In the genomic region with DNA sequence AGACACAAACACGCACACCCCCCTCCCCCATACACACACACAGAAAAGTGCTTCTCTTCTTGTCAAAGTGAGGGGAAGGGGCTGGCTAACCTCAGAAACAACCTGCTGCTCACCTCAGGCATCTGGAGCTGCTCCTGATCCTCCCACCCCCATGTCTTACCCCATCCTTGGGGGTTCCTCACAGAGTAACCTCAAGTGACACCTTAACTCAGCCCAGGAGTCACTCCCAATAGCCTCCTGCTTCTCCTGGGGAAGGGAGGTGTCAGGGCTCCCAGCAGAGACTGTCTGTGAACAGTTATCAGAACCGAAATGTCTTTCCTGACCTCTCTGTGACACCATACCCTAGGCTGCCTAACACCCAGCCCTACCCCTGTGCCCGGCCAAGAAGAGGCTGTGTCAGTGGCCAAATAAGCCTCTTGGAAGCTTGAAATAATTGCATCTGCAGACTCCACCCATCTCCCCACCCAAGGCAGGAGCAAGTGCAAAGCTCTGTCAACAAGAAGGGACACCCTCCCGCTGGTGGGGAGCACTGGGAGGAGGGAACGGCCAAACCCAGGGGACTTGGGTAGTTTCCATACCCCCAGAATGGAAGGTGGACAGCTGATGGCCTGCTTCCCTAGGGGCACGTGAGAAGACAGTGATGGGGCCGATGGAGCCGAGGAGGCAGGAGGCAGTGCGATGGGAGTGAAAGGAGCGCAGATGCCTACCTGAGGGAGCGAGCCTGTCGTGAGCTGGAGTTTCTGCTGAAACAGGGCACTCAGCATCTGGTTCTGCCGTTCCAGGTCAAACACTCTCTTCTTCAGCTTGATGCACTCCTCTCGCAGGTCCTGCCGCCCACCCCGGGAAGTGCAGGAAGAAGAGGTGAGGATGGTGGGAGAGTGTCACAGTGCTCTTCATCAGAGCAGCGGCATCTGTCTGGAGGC, we compare ENCODE assay signal across 13 cellular contexts. TPM values are rescaled to one million over a fixed set of nuclear protein-coding genes. Genes with fewer than 3 reads are reported as not detected.
A peak's percentile ranks its signal among the peaks of the same experiment; 100 is the strongest.
DNase-seq lines count a peak whose midpoint lies in the region; ATAC-seq and TF ChIP-seq lines count a peak whose summit lies in the region.
"Had no signal": no experiment of that assay in that cellular context is flagged by ENCODE, and none has a peak within 500 bp of the region (broad histone marks: within the 10 kb centered on the region; RNA-seq: fewer than 3 reads in every experiment).

No MANE protein-coding gene starts in this region.

- H3K9me3 Mint-ChIP-seq in chondrocyte (ENCODE audit: low read depth), result no peaks in the 10 kb centered on the region

- TF ChIP-seq CTCF in HEK293 (tag by site-specific recombination; IDR thresholded peaks at IDR 0.05) (no peak), chondrocyte (IDR thresholded peaks at IDR 0.05) (no peak), right atrium auricular region (IDR thresholded peaks at IDR 0.05) (no peak), psoas muscle (IDR thresholded peaks at IDR 0.05) (no peak)

- no peaks in the 10 kb centered on the region for H3K4me1 Mint-ChIP-seq in chondrocyte (ENCODE audit: low read depth)

- H3K27ac ChIP-seq in HEK293 (ENCODE audit: extremely low read depth, low read depth, low read length) (peak overlapping the region; percentile 22; the same call in 1 of the 2 replicates), right atrium auricular region (peak overlapping the region; percentile 56 to 60), psoas muscle (peak overlapping the region; percentile 85)
- H3K27ac ChIP-seq: C4-2B, GM23248 had no signal

- CTCF ChIA-PET in HEK293 (lab: Yijun Ruan, JAX), result interaction anchor here (0.5 to 0.7 kb wide), 3 partner anchors 19 to 180 kb away, joined by 3 read pairs; no protein-coding TSS in a partner anchor

- DNase-seq in chondrocyte (ENCODE audit: low spot score) (peak; percentile 70), right atrium auricular region (ENCODE audit: low spot score) (no peak), psoas muscle (peak in 1 of 2 donors; percentile 55), mucosa of gallbladder (ENCODE audit: low spot score) (no peak), GOT3 (lab: John Stamatoyannopoulos, UW) (no peak), DMS79 (lab: John Stamatoyannopoulos, UW) (no peak)
- DNase-seq: GM23248, NCI-H1417 treated with DMSO at 0.1 percent for 48 hours, NCI-H2029 treated with DMSO at 0.1 percent for 48 hours, NCI-H524 had no signal

- no peak overlapping the region for H3K4me3 Mint-ChIP-seq in chondrocyte (ENCODE audit: unreplicated experiment)

- H3K9me3 ChIP-seq in HEK293 (ENCODE audit: control insufficient read depth, insufficient read depth, low read depth, low read length), result no peaks in the 10 kb centered on the region
- no peaks in the 10 kb centered on the region for H3K9me3 ChIP-seq in right atrium auricular region
- H3K9me3 ChIP-seq in psoas muscle, result no peaks in the 10 kb centered on the region

- peaks cover 27% of the 10 kb centered on the region for H3K36me3 Mint-ChIP-seq in chondrocyte (ENCODE audit: low read depth)

- POLR2A ChIA-PET in HEK293 (lab: Yijun Ruan, JAX), result no interaction called here

- H3K27me3 ChIP-seq in right atrium auricular region (no peaks in the 10 kb centered on the region), psoas muscle (ENCODE audit: insufficient read depth in 3 of 3, low read length in 2 of 3) (no peaks in the 10 kb centered on the region)

- H3K27ac Mint-ChIP-seq in chondrocyte (ENCODE audit: unreplicated experiment), result no peak overlapping the region

- intact Hi-C loops in psoas muscle (cut with DNase I), result no loop called here

- peak; percentile 10 to 76 (median 72) for ATAC-seq in psoas muscle
- no peak for ATAC-seq in GM18861 (IDR thresholded peaks at IDR 0.05; ENCODE audit: unreplicated experiment)

- no peaks in the 10 kb centered on the region for H3K27me3 Mint-ChIP-seq in chondrocyte (ENCODE audit: low read depth)

- H3K4me1 ChIP-seq in HEK293 (ENCODE audit: control insufficient read depth, insufficient read depth, low read length) (no peaks in the 10 kb centered on the region), right atrium auricular region (peaks cover 0 to 25% of the 10 kb centered on the region in 2 donors), psoas muscle (peaks cover 14% of the 10 kb centered on the region)

- H3K36me3 ChIP-seq in HEK293 (ENCODE audit: control insufficient read depth in 2 of 2, insufficient read depth in 1 of 2, low read length in 2 of 2) (peaks cover 0 to 93% of the 10 kb centered on the region in 2 experiments; a peak in 2 of 3 replicates), right atrium auricular region (peaks cover 81% of the 10 kb centered on the region), psoas muscle (ENCODE audit: insufficient read depth in 1 of 2, low read depth in 1 of 2) (peaks cover 3 to 84% of the 10 kb centered on the region in 2 donors)

- 54 to 73% (median 59%) methylated on average over 17 of the region's 17 CpGs for WGBS in psoas muscle, 3 donors

- H3K4me3 ChIP-seq in HEK293 (ENCODE audit: low read depth, low read length) (no peak overlapping the region), right atrium auricular region (no peak overlapping the region), psoas muscle (peak overlapping the region; percentile 22)
- H3K4me3 ChIP-seq: GM23248 had no signal

TF ChIP-seq in HEK293, 187 proteins besides CTCF, POLR2A, EP300 and RAD21 (continues in another document):
- TF ChIP-seq ZNF311 (tag by site-specific recombination; IDR thresholded peaks at IDR 0.05; ENCODE audit: borderline replicate concordance) (no peak), PRDM1 (tag by site-specific recombination; IDR thresholded peaks at IDR 0.05) (no peak), TCF7L2 (IDR thresholded peaks at IDR 0.05; ENCODE audit: borderline replicate concordance, low read depth, low read length) (no peak), TRIM28 (IDR thresholded peaks at IDR 0.05; ENCODE audit: borderline replicate concordance, low read length) (no peak), ZNF16 (tag by site-specific recombination; IDR thresholded peaks at IDR 0.05; ENCODE audit: low read depth) (no peak), ZNF121 (tag by site-specific recombination; IDR thresholded peaks at IDR 0.05) (no peak), KLF1 (tag by site-specific recombination; IDR thresholded peaks at IDR 0.05) (peak; percentile 76), ZNF248 (tag by site-specific recombination; IDR thresholded peaks at IDR 0.05) (no peak), ZNF600 (tag by site-specific recombination; IDR thresholded peaks at IDR 0.05) (no peak), ZNF133 (tag by site-specific recombination; IDR thresholded peaks at IDR 0.05) (no peak), BCL11A (tag by site-specific recombination; IDR thresholded peaks at IDR 0.05; ENCODE audit: low read depth) (no peak), ZNF610 (tag by site-specific recombination; IDR thresholded peaks at IDR 0.05; ENCODE audit: borderline replicate concordance) (no peak), ZNF501 (tag by site-specific recombination; IDR thresholded peaks at IDR 0.05) (no peak), RBAK (tag by site-specific recombination; IDR thresholded peaks at IDR 0.05) (no peak)
- TF ChIP-seq, protein P1, sequence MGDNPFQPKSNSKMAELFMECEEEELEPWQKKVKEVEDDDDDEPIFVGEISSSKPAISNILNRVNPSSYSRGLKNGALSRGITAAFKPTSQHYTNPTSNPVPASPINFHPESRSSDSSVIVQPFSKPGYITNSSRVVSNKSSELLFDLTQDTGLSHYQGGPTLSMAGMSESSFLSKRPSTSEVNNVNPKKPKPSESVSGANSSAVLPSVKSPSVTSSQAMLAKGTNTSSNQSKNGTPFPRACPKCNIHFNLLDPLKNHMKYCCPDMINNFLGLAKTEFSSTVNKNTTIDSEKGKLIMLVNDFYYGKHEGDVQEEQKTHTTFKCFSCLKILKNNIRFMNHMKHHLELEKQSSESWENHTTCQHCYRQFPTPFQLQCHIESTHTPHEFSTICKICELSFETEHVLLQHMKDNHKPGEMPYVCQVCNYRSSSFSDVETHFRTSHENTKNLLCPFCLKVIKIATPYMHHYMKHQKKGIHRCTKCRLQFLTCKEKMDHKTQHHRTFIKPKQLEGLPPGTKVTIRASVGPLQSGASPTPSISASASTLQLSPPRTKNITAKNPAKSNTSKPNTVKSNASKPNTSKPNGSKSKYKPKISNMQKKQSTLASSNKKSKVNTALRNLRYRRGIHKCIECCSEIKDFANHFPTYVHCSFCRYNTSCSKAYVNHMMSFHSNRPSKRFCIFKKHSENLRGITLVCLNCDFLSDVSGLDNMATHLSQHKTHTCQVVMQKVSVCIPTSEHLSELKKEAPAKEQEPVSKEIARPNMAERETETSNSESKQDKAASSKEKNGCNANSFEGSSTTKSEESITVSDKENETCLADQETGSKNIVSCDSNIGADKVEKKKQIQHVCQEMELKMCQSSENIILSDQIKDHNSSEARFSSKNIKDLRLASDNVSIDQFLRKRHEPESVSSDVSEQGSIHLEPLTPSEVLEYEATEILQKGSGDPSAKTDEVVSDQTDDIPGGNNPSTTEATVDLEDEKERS (tag by site-specific recombination; IDR thresholded peaks at IDR 0.05), result no peak
- TF ChIP-seq, protein P2, sequence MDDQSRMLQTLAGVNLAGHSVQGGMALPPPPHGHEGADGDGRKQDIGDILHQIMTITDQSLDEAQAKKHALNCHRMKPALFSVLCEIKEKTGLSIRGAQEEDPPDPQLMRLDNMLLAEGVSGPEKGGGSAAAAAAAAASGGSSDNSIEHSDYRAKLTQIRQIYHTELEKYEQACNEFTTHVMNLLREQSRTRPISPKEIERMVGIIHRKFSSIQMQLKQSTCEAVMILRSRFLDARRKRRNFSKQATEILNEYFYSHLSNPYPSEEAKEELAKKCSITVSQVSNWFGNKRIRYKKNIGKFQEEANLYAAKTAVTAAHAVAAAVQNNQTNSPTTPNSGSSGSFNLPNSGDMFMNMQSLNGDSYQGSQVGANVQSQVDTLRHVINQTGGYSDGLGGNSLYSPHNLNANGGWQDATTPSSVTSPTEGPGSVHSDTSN (CRISPR knock-in tag; IDR thresholded peaks at IDR 0.05), result no peak

RNA-seq across cellular contexts. Expression of gene NCKAP5L, which starts 26.8 kb away (rescaled TPM):
- total RNA-seq in chondrocyte (36.3 to 47.6 TPM (median 46.0 TPM) in 3 replicates), right atrium auricular region (10 to 100 TPM; 18.6 to 18.7 TPM), psoas muscle (10 to 100 TPM; 11.7 to 16.5 (median 12.8) TPM), mucosa of gallbladder (22.0 TPM)
- 1 to 10 TPM; 6.8 to 7.8 (median 7.1) TPM for polyA plus RNA-seq in psoas muscle

RNA-seq across cellular contexts. Expression of gene BCDIN3D, which starts 41.5 kb away (rescaled TPM):
- 3.1 to 3.3 TPM (median 3.3 TPM) in 3 replicates for total RNA-seq in chondrocyte
- total RNA-seq in right atrium auricular region, result 1 to 10 TPM; 1.8 to 2.0 TPM
- total RNA-seq in psoas muscle, result 1 to 10 TPM; 1.6 to 3.5 (median 3.3) TPM
- polyA plus RNA-seq in psoas muscle, result 1 to 10 TPM; 1.8 to 9.0 (median 3.1) TPM
- total RNA-seq in mucosa of gallbladder, result 6.0 TPM

Comparison
In these comparisons a context has a peak if more than half of its experiments do, and no peak if none do; other contexts are left out.
1. H3K27ac ChIP-seq: peak in every context shown above with its lines; median percentile 85 in psoas muscle; 58 in right atrium auricular region; 22 in HEK293.